ENCODE assay signal across 8 cellular contexts in the genomic region with DNA sequence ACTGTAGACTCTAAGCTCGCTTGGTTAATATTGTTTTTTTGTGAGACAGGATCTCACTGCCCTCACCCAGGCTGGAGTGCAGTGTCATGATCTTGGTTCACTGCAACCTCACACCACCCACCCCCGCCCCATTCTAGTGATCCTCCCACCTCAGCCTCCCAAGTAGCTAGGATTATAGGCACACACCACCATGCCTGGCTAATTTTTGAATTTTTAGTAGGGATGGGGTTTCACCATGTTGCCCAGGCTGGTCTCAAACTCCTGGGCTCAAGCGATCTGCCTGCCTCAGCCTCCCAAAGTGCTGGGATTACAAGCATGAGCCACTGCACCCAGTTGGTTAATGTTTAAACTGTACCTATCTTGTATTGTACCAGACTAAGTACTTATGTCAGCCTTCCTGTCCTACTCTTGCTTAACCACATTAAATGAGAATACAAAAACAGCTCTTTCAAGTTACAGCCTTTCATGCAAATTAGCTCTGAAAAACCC. TPM values are rescaled to one million over a fixed set of nuclear protein-coding genes. Genes with fewer than 3 reads are reported as not detected.
A peak's percentile ranks its signal among the peaks of the same experiment; 100 is the strongest.
DNase-seq lines count a peak whose midpoint lies in the region; ATAC-seq, FAIRE-seq and TF ChIP-seq lines count a peak whose summit lies in the region.
"Not testable (repeated sequence)": the region's sequence is repeated elsewhere in the genome, so short reads cannot be mapped to it uniquely, and the experiment has no call there.

No MANE protein-coding gene starts in this region.

- not testable (repeated sequence) for H3K9me3 ChIP-seq in HEK293 (ENCODE audit: control insufficient read depth, insufficient read depth, low read depth, low read length)

- DNase-seq in GM12864 (ENCODE audit: low read depth) (peak; percentile 57), NAMALWA (ENCODE audit: low spot score) (peak; percentile 13)
- DNase-seq in activated T-cell treated with anti-CD3 and anti-CD28 coated beads, Interleukin-2, amount 50 U/mL, for 72 hours; stimulated activated naive B cell treated with anti-CD40 and anti-IgM and Interleukin-4, amounts not matched to agents 10 μg/mL and 1 μg/mL and 100 μg/mL, for 72 hours: not testable (repeated sequence)

- H3K27ac ChIP-seq in HEK293 (ENCODE audit: extremely low read depth, low read depth, low read length), result not testable (repeated sequence)

- CTCF ChIA-PET in HEK293 (lab: Yijun Ruan, JAX), result not testable (repeated sequence)

- not testable (repeated sequence) for H3K36me3 ChIP-seq in HEK293 (ENCODE audit: control insufficient read depth in 2 of 2, insufficient read depth in 1 of 2, low read length in 2 of 2)

- not testable (repeated sequence) for H3K9me3 Mint-ChIP-seq in activated T-cell treated with anti-CD3 and anti-CD28 coated beads, Interleukin-2, amount 50 U/mL, for 72 hours; stimulated activated naive B cell treated with anti-CD40 and anti-IgM and Interleukin-4, amounts not matched to agents 10 μg/mL and 1 μg/mL and 100 μg/mL, for 72 hours

- FAIRE-seq in islet of Langerhans (lab: Jason Lieb, UNC), result peak; percentile 55

- not testable (repeated sequence) for TF ChIP-seq CTCF in GM12864 (IDR thresholded peaks at IDR 0.05; ENCODE audit: low read depth, low read length, missing control alignments); HEK293 (tag by site-specific recombination; IDR thresholded peaks at IDR 0.05)

- ATAC-seq in GM19328 (IDR thresholded peaks at IDR 0.05; ENCODE audit: unreplicated experiment), result peak; percentile 68
- ATAC-seq in HG03139 (IDR thresholded peaks at IDR 0.05; ENCODE audit: unreplicated experiment), result peak; percentile 80
- peak; percentile 45 to 70 for ATAC-seq in activated T-cell treated with anti-CD3 and anti-CD28 coated beads, Interleukin-2, amount 50 U/mL, for 72 hours (replicated peaks in 1 of 2)
- peak; percentile 80 to 89 for ATAC-seq in stimulated activated naive B cell treated with anti-CD40 and anti-IgM and Interleukin-4, amounts not matched to agents 10 μg/mL and 1 μg/mL and 100 μg/mL, for 72 hours (replicated peaks)

- H3K4me3 Mint-ChIP-seq in activated T-cell treated with anti-CD3 and anti-CD28 coated beads, Interleukin-2, amount 50 U/mL, for 72 hours, result peak overlapping the region; percentile 0 to 61
- H3K4me3 Mint-ChIP-seq in stimulated activated naive B cell treated with anti-CD40 and anti-IgM and Interleukin-4, amounts not matched to agents 10 μg/mL and 1 μg/mL and 100 μg/mL, for 72 hours, result peak overlapping the region in 1 of 2 donors; percentile 56

- H3K4me1 ChIP-seq in HEK293 (ENCODE audit: control insufficient read depth, insufficient read depth, low read length), result not testable (repeated sequence)

- H3K4me1 Mint-ChIP-seq in activated T-cell treated with anti-CD3 and anti-CD28 coated beads, Interleukin-2, amount 50 U/mL, for 72 hours (ENCODE audit: low read depth), result peaks cover 35% of the 10 kb centered on the region
- H3K4me1 Mint-ChIP-seq in stimulated activated naive B cell treated with anti-CD40 and anti-IgM and Interleukin-4, amounts not matched to agents 10 μg/mL and 1 μg/mL and 100 μg/mL, for 72 hours, result peaks cover 27 to 44% of the 10 kb centered on the region in 2 donors

- not testable (repeated sequence) for H3K27me3 Mint-ChIP-seq in activated T-cell treated with anti-CD3 and anti-CD28 coated beads, Interleukin-2, amount 50 U/mL, for 72 hours (ENCODE audit: low read depth); stimulated activated naive B cell treated with anti-CD40 and anti-IgM and Interleukin-4, amounts not matched to agents 10 μg/mL and 1 μg/mL and 100 μg/mL, for 72 hours

- peak overlapping the region; percentile 81 for H3K27ac Mint-ChIP-seq in activated T-cell treated with anti-CD3 and anti-CD28 coated beads, Interleukin-2, amount 50 U/mL, for 72 hours
- H3K27ac Mint-ChIP-seq in stimulated activated naive B cell treated with anti-CD40 and anti-IgM and Interleukin-4, amounts not matched to agents 10 μg/mL and 1 μg/mL and 100 μg/mL, for 72 hours, result peak overlapping the region; percentile 65

- not testable (repeated sequence) for H3K36me3 Mint-ChIP-seq in activated T-cell treated with anti-CD3 and anti-CD28 coated beads, Interleukin-2, amount 50 U/mL, for 72 hours (ENCODE audit: insufficient read depth in 2 of 2); stimulated activated naive B cell treated with anti-CD40 and anti-IgM and Interleukin-4, amounts not matched to agents 10 μg/mL and 1 μg/mL and 100 μg/mL, for 72 hours

- H3K4me3 ChIP-seq in GM12864 (ENCODE audit: low read depth, low read length); HEK293 (ENCODE audit: low read depth, low read length): not testable (repeated sequence)

- POLR2A ChIA-PET in HEK293 (lab: Yijun Ruan, JAX), result not testable (repeated sequence)

TF ChIP-seq in HEK293, 187 proteins besides CTCF, POLR2A, EP300 and RAD21:
- TF ChIP-seq EGR2 (tag by site-specific recombination; IDR thresholded peaks at IDR 0.05; ENCODE audit: low read depth), result 0 out of 2 replicates have a peak, but pooled peaks have one; percentile 18
- TF ChIP-seq KLF1 (tag by site-specific recombination; IDR thresholded peaks at IDR 0.05), result peak; percentile 16; the same call in 1 of the 2 replicates
TF ChIP-seq in HEK293: peak in this region for 2; not testable (repeated sequence) for 185.

RNA-seq across cellular contexts. Expression of gene SETD2, which starts 22.9 kb away (rescaled TPM):
- total RNA-seq in activated T-cell treated with anti-CD3 and anti-CD28 coated beads, Interleukin-2, amount 50 U/mL, for 72 hours, result 10 to 100 TPM; 42.9 to 48.7 TPM
